Comparison of ENCODE assay signal across 1 cellular context in genomic region chr11:18691467-18692129, GRCh38.
TF ChIP-seq lines count a peak whose summit lies in the region.
"Not testable (repeated sequence)": the region's sequence is repeated elsewhere in the genome, so short reads cannot be mapped to it uniquely, and the experiment has no call there.

No MANE protein-coding gene starts in this region.

TF ChIP-seq in K562, 482 proteins besides CTCF, POLR2A, EP300 and RAD21 (continued from another document):
- TF ChIP-seq E2F3 (CRISPR knock-in tag; IDR thresholded peaks at IDR 0.05) = 0 out of 2 replicates have a peak, but pooled peaks have one; percentile 64
- peak; percentile 94 for TF ChIP-seq ZNF165 (CRISPR knock-in tag; IDR thresholded peaks at IDR 0.05; ENCODE audit: borderline replicate concordance)
- not testable (repeated sequence) for TF ChIP-seq NR2C1 (IDR thresholded peaks at IDR 0.05); ATF1 (CRISPR knock-in tag; IDR thresholded peaks at IDR 0.05)
- TF ChIP-seq NR2C1 (tag; IDR thresholded peaks at IDR 0.05) = peak; percentile 87
- 0 out of 2 replicates have a peak, but pooled peaks have one; percentile 56 for TF ChIP-seq PATZ1 (CRISPR knock-in tag; IDR thresholded peaks at IDR 0.05; ENCODE audit: borderline replicate concordance)
- TF ChIP-seq DMBX1 (CRISPR knock-in tag; IDR thresholded peaks at IDR 0.05; ENCODE audit: borderline replicate concordance) = peak; percentile 98
- TF ChIP-seq ATF7 (IDR thresholded peaks at IDR 0.05) = 0 out of 2 replicates have a peak, but pooled peaks have one; percentile 23
- TF ChIP-seq STAT5A (IDR thresholded peaks at IDR 0.05; ENCODE audit: borderline replicate concordance, low read length) = peak; percentile 76
- peak; percentile 54 for TF ChIP-seq ATF1 (tag; IDR thresholded peaks at IDR 0.05)
- 0 out of 4 replicates have a peak, but pooled peaks of 1 of the 2 experiments have one; percentile 18 for TF ChIP-seq RCOR1 (IDR thresholded peaks at IDR 0.05; ENCODE audit: borderline replicate concordance in 1 of 2, low read depth in 2 of 2, low read length in 2 of 2)
- peak; percentile 88 for TF ChIP-seq BACH1 (tag; IDR thresholded peaks at IDR 0.05)
- TF ChIP-seq ZSCAN32 (CRISPR knock-in tag; IDR thresholded peaks at IDR 0.05) = 0 out of 2 replicates have a peak, but pooled peaks have one; percentile 53
- peak; percentile 95 for TF ChIP-seq DDX20 (tag; IDR thresholded peaks at IDR 0.05; ENCODE audit: low read depth)
- peak; percentile 92 for TF ChIP-seq MECOM (CRISPR knock-in tag; IDR thresholded peaks at IDR 0.05)
- peak; percentile 95 for TF ChIP-seq THRB (CRISPR knock-in tag; conservative IDR thresholded peaks at IDR 0.05)
- peak in 1 of 2 experiments; percentile 26; a peak in 1 of 4 replicates for TF ChIP-seq MNT (conservative IDR thresholded peaks at IDR 0.05)
- 0 out of 2 replicates have a peak, but pooled peaks have one; percentile 5 for TF ChIP-seq NCOR1 (IDR thresholded peaks at IDR 0.05)
- peak; percentile 75 for TF ChIP-seq ILK (tag; IDR thresholded peaks at IDR 0.05; ENCODE audit: borderline replicate concordance, low read depth)
- TF ChIP-seq ELF4 (CRISPR knock-in tag; IDR thresholded peaks at IDR 0.05) = peak; percentile 93
- TF ChIP-seq MAFG (tag; conservative IDR thresholded peaks at IDR 0.05) = peak; percentile 5; the same call in 1 of the 2 replicates
- TF ChIP-seq ZNF518B (CRISPR knock-in tag; IDR thresholded peaks at IDR 0.05) = 0 out of 2 replicates have a peak, but pooled peaks have one; percentile 23
- peak; percentile 61 for TF ChIP-seq ZNF75A (CRISPR knock-in tag; IDR thresholded peaks at IDR 0.05)
